ENCODE assay signal across 8 cellular contexts in genomic region chr22:46934746-46935491, GRCh38.
DNase-seq lines count a peak whose midpoint lies in the region; ATAC-seq and TF ChIP-seq lines count a peak whose summit lies in the region.

No MANE protein-coding gene starts in this region.

- no peaks in the 10 kb centered on the region for H3K9me3 Mint-ChIP-seq in natural killer cell treated with Interleukin-12 subunit alpha and Interleukin-12 subunit beta and Interleukin-15 and Interleukin-18, amount 100 ng/mL, for 72 hours

- H3K4me1 Mint-ChIP-seq in natural killer cell treated with Interleukin-12 subunit alpha and Interleukin-12 subunit beta and Interleukin-15 and Interleukin-18, amount 100 ng/mL, for 72 hours (ENCODE audit: low read depth in 2 of 2): peaks cover 44 to 46% of the 10 kb centered on the region in 2 donors

- H3K4me3 Mint-ChIP-seq in natural killer cell treated with Interleukin-12 subunit alpha and Interleukin-12 subunit beta and Interleukin-15 and Interleukin-18, amount 100 ng/mL, for 72 hours: peak overlapping the region; percentile 74

- no peak for TF ChIP-seq CTCF in choroid plexus epithelial cell (conservative IDR thresholded peaks at IDR 0.05; ENCODE audit: low read depth, low read length)

- H3K36me3 Mint-ChIP-seq in natural killer cell treated with Interleukin-12 subunit alpha and Interleukin-12 subunit beta and Interleukin-15 and Interleukin-18, amount 100 ng/mL, for 72 hours: no peaks in the 10 kb centered on the region

- peak; percentile 85 to 94 for ATAC-seq in natural killer cell treated with Interleukin-12 subunit alpha and Interleukin-12 subunit beta and Interleukin-15 and Interleukin-18, amount 100 ng/mL, for 72 hours

- no peaks in the 10 kb centered on the region for H3K27me3 Mint-ChIP-seq in natural killer cell treated with Interleukin-12 subunit alpha and Interleukin-12 subunit beta and Interleukin-15 and Interleukin-18, amount 100 ng/mL, for 72 hours

- H3K27ac Mint-ChIP-seq in natural killer cell treated with Interleukin-12 subunit alpha and Interleukin-12 subunit beta and Interleukin-15 and Interleukin-18, amount 100 ng/mL, for 72 hours: peak overlapping the region; percentile 88 to 96

- H3K4me3 ChIP-seq in choroid plexus epithelial cell (ENCODE audit: low read depth, low read length): no peak overlapping the region

- DNase-seq in activated CD4-positive, alpha-beta T cell treated with anti-CD3 and anti-CD28 coated beads for 48 hours: peak; percentile 55
- no peak for DNase-seq in activated CD4-positive, alpha-beta T cell treated with anti-CD3 and anti-CD28 coated beads for 4 hours
- DNase-seq in NCI-H226 (peak; percentile 76), choroid plexus epithelial cell (ENCODE audit: low read depth) (peak; percentile 96), inferior parietal cortex (ENCODE audit: extremely low spot score) (no peak), mesenteric fat pad (ENCODE audit: low spot score) (no peak), foreskin melanocyte (no peak)
- no peak for DNase-seq in natural killer cell treated with Interleukin-12 subunit alpha and Interleukin-12 subunit beta and Interleukin-15 and Interleukin-18, amount 100 ng/mL, for 72 hours (ENCODE audit: low spot score)

Comparison
In these comparisons a context has a peak if more than half of its experiments do, and no peak if none do; other contexts are left out.
1. DNase-seq: peak in activated CD4-positive, alpha-beta T cell treated with anti-CD3 and anti-CD28 coated beads for 48 hours (single experiment), NCI-H226 (single experiment) and choroid plexus epithelial cell (single experiment); none in activated CD4-positive, alpha-beta T cell treated with anti-CD3 and anti-CD28 coated beads for 4 hours (0 of 2), natural killer cell treated with Interleukin-12 subunit alpha and Interleukin-12 subunit beta and Interleukin-15 and Interleukin-18, amount 100 ng/mL, for 72 hours (single experiment), inferior parietal cortex (single experiment), mesenteric fat pad (single experiment) and foreskin melanocyte (single experiment).